19 cellular contexts compared by ENCODE assay signal in genomic region chr5:142958933-142959682, GRCh38.
A peak's percentile ranks its signal among the peaks of the same experiment; 100 is the strongest.
DNase-seq lines count a peak whose midpoint lies in the region; ATAC-seq and TF ChIP-seq lines count a peak whose summit lies in the region.
"Had no signal": no experiment of that assay in that cellular context is flagged by ENCODE, and none has a peak within 500 bp of the region (broad histone marks: within the 10 kb centered on the region; RNA-seq: fewer than 3 reads in every experiment).

No MANE protein-coding gene starts in this region.

- H3K36me3 ChIP-seq in BLaER1 treated with 17β-estradiol and CSF1 and Interleukin-3, amounts not matched to agents 10 nM and 100 nM, result peaks cover 3 to 95% (median 27%) of the 10 kb centered on the region in 11 experiments; a peak in 15 of 22 replicates
- no peaks in the 10 kb centered on the region for H3K36me3 ChIP-seq in endodermal cell (ENCODE audit: control insufficient read depth, insufficient read depth, low read length)
- no peaks in the 10 kb centered on the region for H3K36me3 ChIP-seq in CD8-positive, alpha-beta T cell (ENCODE audit: insufficient read depth, low read length)
- H3K36me3 ChIP-seq: pancreas had no signal

- peak overlapping the region; percentile 55 for H3K27ac Mint-ChIP-seq in endodermal cell
- no peak overlapping the region for H3K27ac Mint-ChIP-seq in CD8-positive, alpha-beta T cell
- H3K27ac Mint-ChIP-seq: dendritic cell treated with granulocyte-macrophage colony-stimulating factor and Interleukin-4, amounts not matched to agents 40 ng/mL and 50 ng/mL, for 4 days had no signal

- H3K4me2 ChIP-seq in BLaER1 treated with 17β-estradiol and CSF1 and Interleukin-3, amounts not matched to agents 10 nM and 100 nM, result peak overlapping the region; percentile 3 to 82 (median 52); a peak in 21 of 22 replicates

- no peaks in the 10 kb centered on the region for H3K27me3 Mint-ChIP-seq in endodermal cell (ENCODE audit: insufficient read depth)
- H3K27me3 Mint-ChIP-seq in CD8-positive, alpha-beta T cell (ENCODE audit: low read depth), result no peaks in the 10 kb centered on the region
- H3K27me3 Mint-ChIP-seq: dendritic cell treated with granulocyte-macrophage colony-stimulating factor and Interleukin-4, amounts not matched to agents 40 ng/mL and 50 ng/mL, for 4 days had no signal

- H3K36me3 Mint-ChIP-seq in endodermal cell (ENCODE audit: low read depth), result peaks cover 40% of the 10 kb centered on the region
- peaks cover 31% of the 10 kb centered on the region for H3K36me3 Mint-ChIP-seq in CD8-positive, alpha-beta T cell

- DNase-seq in NCI-H2171 (lab: John Stamatoyannopoulos, UW) (peak; percentile 6), endodermal cell (no peak), amniotic stem cell (lab: John Stamatoyannopoulos, UW) (no peak), activated gamma-delta T cell (lab: John Stamatoyannopoulos, UW) (no peak)
- DNase-seq in activated CD4-positive, CD25-positive, alpha-beta regulatory T cell treated with anti-CD3 and anti-CD28 coated beads, Interleukin-2, amount 50 U/mL, for 72 hours, result no peak
- DNase-seq in CD8-positive, alpha-beta T cell, result no peak
- DNase-seq: activated CD8-positive, alpha-beta memory T cell treated with anti-CD3 and anti-CD28 coated beads for 24 hours; activated effector memory CD4-positive, alpha-beta T cell treated with Interleukin-2 at 50 U/mL for 16 hours; DND-41; mucosa of descending colon; NCI-H1048; stimulated activated naive CD4-positive, alpha-beta T cell had no signal

- peak overlapping the region in 8 of 11 experiments; percentile 8 to 57 (median 34); a peak in 9 of 22 replicates for H3K27ac ChIP-seq in BLaER1 treated with 17β-estradiol and CSF1 and Interleukin-3, amounts not matched to agents 10 nM and 100 nM
- H3K27ac ChIP-seq in endodermal cell (ENCODE audit: low read depth, low read length), result no peak overlapping the region
- no peak overlapping the region for H3K27ac ChIP-seq in CD8-positive, alpha-beta T cell (ENCODE audit: low read depth, low read length)
- H3K27ac ChIP-seq: SK-N-MC, skin epidermis had no signal

- intact Hi-C loops in CD8-positive, alpha-beta T cell (cut with DNase I, micrococcal nuclease), result no loop called here

- H4K20me1 ChIP-seq in BLaER1 treated with 17β-estradiol and CSF1 and Interleukin-3, amounts not matched to agents 10 nM and 100 nM, result no peaks in the 10 kb centered on the region

- POLR2A ChIA-PET in CD8-positive, alpha-beta T cell (lab: Charles Lee), result interaction anchor here (0.6 to 2.5 kb wide), 3 partner anchors 9 to 861 kb away, joined by 3 to 8 read pairs (median 3); no protein-coding TSS in a partner anchor

- H3K4me3 ChIP-seq in BLaER1 treated with 17β-estradiol and CSF1 and Interleukin-3, amounts not matched to agents 10 nM and 100 nM, result no peak overlapping the region
- H3K4me3 ChIP-seq in endodermal cell (ENCODE audit: low read length), result no peak overlapping the region
- H3K4me3 ChIP-seq in CD8-positive, alpha-beta T cell (ENCODE audit: low read depth, low read length), result no peak overlapping the region
- H3K4me3 ChIP-seq: mucosa of descending colon, pancreas, SK-N-MC, skin epidermis had no signal

- no peaks in the 10 kb centered on the region for H3K27me3 ChIP-seq in BLaER1 treated with 17β-estradiol and CSF1 and Interleukin-3, amounts not matched to agents 10 nM and 100 nM
- no peaks in the 10 kb centered on the region for H3K27me3 ChIP-seq in endodermal cell (ENCODE audit: control insufficient read depth, insufficient read depth, low read length, poor library complexity, severe bottlenecking)
- H3K27me3 ChIP-seq in CD8-positive, alpha-beta T cell (ENCODE audit: insufficient read depth, low read length), result no peaks in the 10 kb centered on the region
- H3K27me3 ChIP-seq: pancreas had no signal

- no peak overlapping the region for H3K9ac ChIP-seq in BLaER1 treated with 17β-estradiol and CSF1 and Interleukin-3, amounts not matched to agents 10 nM and 100 nM
- no peak overlapping the region for H3K9ac ChIP-seq in endodermal cell (ENCODE audit: extremely low read depth, low read length, poor library complexity, severe bottlenecking)

- H3K4me3 Mint-ChIP-seq in endodermal cell, result no peak overlapping the region
- H3K4me3 Mint-ChIP-seq in CD8-positive, alpha-beta T cell, result no peak overlapping the region
- H3K4me3 Mint-ChIP-seq: dendritic cell treated with granulocyte-macrophage colony-stimulating factor and Interleukin-4, amounts not matched to agents 40 ng/mL and 50 ng/mL, for 4 days had no signal

- 91% methylated on average over 1 of the region's 1 CpG; no CpG with 5 or more reads in 1 of the 2 experiments for WGBS in endodermal cell (ENCODE audit: insufficient coverage in 1 of 2, insufficient read length in 1 of 2), 2 experiments

- no peak for TF ChIP-seq CTCF in endodermal cell (conservative IDR thresholded peaks at IDR 0.05)
- no peak for TF ChIP-seq CTCF in CD8-positive, alpha-beta T cell (IDR thresholded peaks at IDR 0.05)

- CTCF ChIA-PET in CD8-positive, alpha-beta T cell (lab: Charles Lee), result interaction anchor here (0.9 to 2.5 kb wide), 9 partner anchors 10 to 246 kb away, joined by 3 to 7 read pairs (median 3); no protein-coding TSS in a partner anchor

- peaks cover 11 to 59% (median 15%) of the 10 kb centered on the region in 10 experiments; a peak in 19 of 20 replicates for H3K4me1 ChIP-seq in BLaER1 treated with 17β-estradiol and CSF1 and Interleukin-3, amounts not matched to agents 10 nM and 100 nM
- no peaks in the 10 kb centered on the region for H3K4me1 ChIP-seq in endodermal cell (ENCODE audit: control insufficient read depth, insufficient read depth, low read length)
- no peaks in the 10 kb centered on the region for H3K4me1 ChIP-seq in CD8-positive, alpha-beta T cell (ENCODE audit: insufficient read depth, low read length)

- H3K9me3 Mint-ChIP-seq in endodermal cell, result peaks cover 17% of the 10 kb centered on the region
- no peaks in the 10 kb centered on the region for H3K9me3 Mint-ChIP-seq in CD8-positive, alpha-beta T cell
- H3K9me3 Mint-ChIP-seq: dendritic cell treated with granulocyte-macrophage colony-stimulating factor and Interleukin-4, amounts not matched to agents 40 ng/mL and 50 ng/mL, for 4 days had no signal

- peak; percentile 17 for ATAC-seq in GM18907 (IDR thresholded peaks at IDR 0.05; ENCODE audit: unreplicated experiment)
- no peak for ATAC-seq in CD8-positive, alpha-beta T cell
- ATAC-seq: esophagus mucosa, mucosa of descending colon, pancreas had no signal

- H3K9me3 ChIP-seq in BLaER1 treated with 17β-estradiol and CSF1 and Interleukin-3, amounts not matched to agents 10 nM and 100 nM (replicated peaks in 1 of 11), result peaks cover 0 to 55% (median 37%) of the 10 kb centered on the region in 11 experiments; a peak in 20 of 22 replicates
- peaks cover 15% of the 10 kb centered on the region for H3K9me3 ChIP-seq in endodermal cell (ENCODE audit: control insufficient read depth, low read length)
- no peaks in the 10 kb centered on the region for H3K9me3 ChIP-seq in CD8-positive, alpha-beta T cell (ENCODE audit: low read length)
- H3K9me3 ChIP-seq: mucosa of descending colon, pancreas had no signal

- peaks cover 17% of the 10 kb centered on the region for H3K4me1 Mint-ChIP-seq in endodermal cell
- peaks cover 35% of the 10 kb centered on the region for H3K4me1 Mint-ChIP-seq in CD8-positive, alpha-beta T cell (ENCODE audit: low read depth)

Comparison
In these comparisons a context has a peak if more than half of its experiments do, and no peak if none do; other contexts are left out.
1. H3K27ac ChIP-seq: peak in BLaER1 treated with 17β-estradiol and CSF1 and Interleukin-3, amounts not matched to agents 10 nM and 100 nM (8 of 11); none in endodermal cell (single experiment) and CD8-positive, alpha-beta T cell (single experiment).